10 cellular contexts compared by ENCODE assay signal in the genomic region with DNA sequence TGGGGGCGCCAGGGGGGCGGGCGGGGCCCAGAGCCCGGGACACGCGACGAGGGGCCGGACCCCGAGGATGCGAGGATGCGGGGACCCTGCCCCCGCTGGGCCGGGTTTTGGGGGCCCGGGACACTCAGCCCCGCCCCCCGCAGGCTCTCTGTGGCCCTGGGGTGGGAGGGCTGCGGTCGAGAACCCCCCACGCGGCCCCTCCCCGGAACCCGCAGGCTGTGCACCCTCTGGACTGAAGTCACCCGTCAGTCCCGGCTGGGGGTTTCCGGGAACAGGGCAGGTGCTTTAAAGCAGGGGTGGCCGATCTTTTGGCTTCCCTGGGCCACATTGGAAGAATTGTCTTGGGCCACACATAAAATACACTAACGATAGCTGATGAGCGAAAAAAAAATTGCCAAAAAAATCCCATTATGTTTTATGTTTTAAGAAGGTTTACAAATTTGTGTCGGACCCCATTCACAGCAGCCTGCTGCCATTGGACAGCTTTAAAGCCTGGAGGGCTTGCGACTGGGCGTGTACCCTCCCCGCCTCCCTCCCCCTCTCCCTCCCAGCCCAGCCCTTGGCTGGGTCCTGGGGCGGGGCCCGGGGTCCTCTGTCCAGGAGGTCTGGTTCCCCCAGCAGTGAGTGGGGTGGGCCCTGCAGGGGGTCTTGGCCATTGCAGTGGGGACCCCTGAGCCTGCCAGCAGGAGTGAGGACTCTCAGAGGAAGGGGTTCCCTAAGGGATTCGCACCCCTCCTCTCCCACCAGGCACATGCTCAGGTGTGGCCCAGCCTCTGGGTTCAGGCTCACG. TPM values are rescaled to one million over a fixed set of nuclear protein-coding genes. Genes with fewer than 3 reads are reported as not detected.
DNase-seq lines count a peak whose midpoint lies in the region; ATAC-seq and TF ChIP-seq lines count a peak whose summit lies in the region.
"Had no signal": no experiment of that assay in that cellular context is flagged by ENCODE, and none has a peak within 500 bp of the region (broad histone marks: within the 10 kb centered on the region; RNA-seq: fewer than 3 reads in every experiment).

No MANE protein-coding gene starts in this region.

- BruUV-seq in PC-9 (replicated peaks; lab: Mats Ljungman, UMichigan): no TSS peak

- no peaks in the 10 kb centered on the region for H3K4me1 Mint-ChIP-seq in osteocyte (ENCODE audit: unreplicated experiment)

- DNase-seq in PC-9: no peak
- DNase-seq in activated naive CD4-positive, alpha-beta T cell treated with anti-CD3 and anti-CD28 coated beads, Interleukin-2, amount 50 U/mL, for 16 hours: peak; percentile 67
- peak; percentile 70 to 81 for DNase-seq in stimulated activated CD4-positive, alpha-beta T cell treated with anti-CD3 and anti-CD28 coated beads, Interleukin-4, amount 100 ng/mL, for 4 hours
- no peak for DNase-seq in NCI-H2107 (lab: John Stamatoyannopoulos, UW)
- no peak for DNase-seq in WERI-Rb-1
- DNase-seq in osteocyte (ENCODE audit: extremely low spot score, unreplicated experiment): no peak

- no peaks in the 10 kb centered on the region for H4K20me1 ChIP-seq in PC-9 (ENCODE audit: insufficient read depth)

- TF ChIP-seq CTCF in PC-9 (conservative IDR thresholded peaks at IDR 0.05): no peak
- no peak for TF ChIP-seq CTCF in WERI-Rb-1 (IDR thresholded peaks at IDR 0.05; ENCODE audit: low read depth, low read length)
- TF ChIP-seq CTCF in osteocyte (IDR thresholded peaks at IDR 0.05): no peak

- H2AFZ ChIP-seq in PC-9: no peak overlapping the region

- no peak overlapping the region for H3K4me3 Mint-ChIP-seq in osteocyte (ENCODE audit: unreplicated experiment)

- POLR2A ChIA-PET in PC-9 (lab: Charles Lee; ENCODE audit: unreplicated experiment): interaction anchor here (0.6 kb wide), 1 partner anchor 101 kb away, joined by 3 read pairs; no protein-coding TSS in a partner anchor

- H3K27me3 ChIP-seq in PC-9 (ENCODE audit: insufficient read depth, low read depth) (no peaks in the 10 kb centered on the region), WERI-Rb-1 (ENCODE audit: insufficient read depth, low read depth, severe bottlenecking) (no peaks in the 10 kb centered on the region)

- ATAC-seq in GM19452 (IDR thresholded peaks at IDR 0.05; ENCODE audit: unreplicated experiment) (peak; percentile 66), HG03135 (IDR thresholded peaks at IDR 0.05; ENCODE audit: unreplicated experiment) (no peak)

- no peaks in the 10 kb centered on the region for H3K9me3 Mint-ChIP-seq in osteocyte (ENCODE audit: unreplicated experiment)

- H3K27me3 Mint-ChIP-seq in osteocyte (ENCODE audit: unreplicated experiment): no peaks in the 10 kb centered on the region

- H3K27ac ChIP-seq in PC-9 (no peak overlapping the region), WERI-Rb-1 (no peak overlapping the region)
- H3K27ac ChIP-seq: HL-60 had no signal

- H3K36me3 ChIP-seq in PC-9 (ENCODE audit: low read depth) (no peaks in the 10 kb centered on the region), WERI-Rb-1 (no peaks in the 10 kb centered on the region)

- H3K4me1 ChIP-seq in PC-9 (replicated peaks; ENCODE audit: insufficient read depth): peaks cover 31% of the 10 kb centered on the region

- H3F3A ChIP-seq in PC-9 (ENCODE audit: insufficient read depth, low read depth): peaks cover 13% of the 10 kb centered on the region; the same call in 1 of the 2 replicates

- no peak overlapping the region for H3K27ac Mint-ChIP-seq in osteocyte (ENCODE audit: unreplicated experiment)

- intact Hi-C loops in PC-9 (cut with micrococcal nuclease; ENCODE audit: unreplicated experiment): no loop called here

- CTCF ChIA-PET in PC-9 (lab: Charles Lee): interaction anchor here (0.6 kb wide), 2 partner anchors 49 to 100 kb away, joined by 3 to 10 read pairs; no protein-coding TSS in a partner anchor

- peak overlapping the region; percentile 84 for H3K4me2 ChIP-seq in PC-9

- H3K36me3 Mint-ChIP-seq in osteocyte (ENCODE audit: unreplicated experiment): no peaks in the 10 kb centered on the region

- H3K4me3 ChIP-seq in PC-9 (peak overlapping the region; percentile 55; the same call in 1 of the 2 replicates), WERI-Rb-1 (ENCODE audit: low read depth, low read length) (no peak overlapping the region)

- H3K9me3 ChIP-seq in PC-9 (ENCODE audit: insufficient read depth, low read depth) (no peaks in the 10 kb centered on the region), WERI-Rb-1 (ENCODE audit: severe bottlenecking) (no peaks in the 10 kb centered on the region)

- H3K9me2 ChIP-seq in PC-9 (ENCODE audit: insufficient read depth): no peaks in the 10 kb centered on the region

- H3K79me2 ChIP-seq in PC-9 (ENCODE audit: low read depth): no peaks in the 10 kb centered on the region

RNA-seq across cellular contexts. Expression of a gene that starts 21.6 kb away (rescaled TPM):
- total RNA-seq in PC-9 (2021): 26.6 and 31.1 TPM in 2 replicates
- 16.9 and 17.9 TPM in 2 replicates for total RNA-seq in osteocyte

RNA-seq across cellular contexts. Expression of a gene that starts 36.2 kb away (rescaled TPM):
- total RNA-seq in PC-9 (2021) (4.0 and 5.8 TPM in 2 replicates), osteocyte (not detected in 2 replicates)
- total RNA-seq: fibroblast of lung had no signal

Comparison
In these comparisons a context has a peak if more than half of its experiments do, and no peak if none do; other contexts are left out.
1. DNase-seq: peak in activated naive CD4-positive, alpha-beta T cell treated with anti-CD3 and anti-CD28 coated beads, Interleukin-2, amount 50 U/mL, for 16 hours (single experiment) and stimulated activated CD4-positive, alpha-beta T cell treated with anti-CD3 and anti-CD28 coated beads, Interleukin-4, amount 100 ng/mL, for 4 hours (2 of 2); none in PC-9 (0 of 2), NCI-H2107 (single experiment), WERI-Rb-1 (single experiment) and osteocyte (single experiment).